1 cellular context compared by ENCODE assay signal in genomic region chr7:47514818-47515217, GRCh38.
TF ChIP-seq lines count a peak whose summit lies in the region.

No MANE protein-coding gene starts in this region.

TF ChIP-seq in HepG2, 621 proteins besides CTCF, POLR2A, EP300 and RAD21 (continued from another document):
- TF ChIP-seq BRF2 (CRISPR knock-in tag; IDR thresholded peaks at IDR 0.05) (no peak), ZNF446 (CRISPR knock-in tag; IDR thresholded peaks at IDR 0.05) (no peak), ZNF776 (CRISPR knock-in tag; IDR thresholded peaks at IDR 0.05) (no peak), MZF1 (CRISPR knock-in tag; IDR thresholded peaks at IDR 0.05; ENCODE audit: borderline replicate concordance) (no peak), ZNF513 (CRISPR knock-in tag; conservative IDR thresholded peaks at IDR 0.05) (no peak), NFYB (CRISPR knock-in tag; IDR thresholded peaks at IDR 0.05) (no peak), GTF3A (CRISPR knock-in tag; conservative IDR thresholded peaks at IDR 0.05) (no peak), HMGXB4 (CRISPR knock-in tag; IDR thresholded peaks at IDR 0.05; ENCODE audit: borderline replicate concordance in 1 of 2, low read depth in 1 of 2) (no peak), ZNF564 (CRISPR knock-in tag; IDR thresholded peaks at IDR 0.05) (no peak), ZNF121 (CRISPR knock-in tag; IDR thresholded peaks at IDR 0.05) (no peak)
